ENCODE assay signal across 1 cellular context in genomic region chr9:892123-892522, GRCh38.
TF ChIP-seq lines count a peak whose summit lies in the region.

No MANE protein-coding gene starts in this region.

TF ChIP-seq in H1, 55 proteins besides CTCF, POLR2A, EP300 and RAD21 (continued from another document):
- TF ChIP-seq USF2 (IDR thresholded peaks at IDR 0.05; ENCODE audit: low read length) (no peak), ZNF274 (IDR thresholded peaks at IDR 0.05; ENCODE audit: borderline replicate concordance, extremely low read depth, low read length) (no peak), TEAD4 (IDR thresholded peaks at IDR 0.05; ENCODE audit: low read depth, low read length) (no peak), BCL11A (IDR thresholded peaks at IDR 0.05; ENCODE audit: low read depth in 2 of 2, low read length in 2 of 2) (no peak), SIX5 (IDR thresholded peaks at IDR 0.05; ENCODE audit: low read depth, low read length) (no peak), PHF8 (conservative IDR thresholded peaks at IDR 0.05; ENCODE audit: low read depth, low read length) (no peak), ASH2L (IDR thresholded peaks at IDR 0.05; ENCODE audit: low read length) (no peak), CEBPB (IDR thresholded peaks at IDR 0.05; ENCODE audit: low read depth, low read length) (no peak), SP2 (IDR thresholded peaks at IDR 0.05; ENCODE audit: low read length) (no peak), SIN3A (conservative IDR thresholded peaks at IDR 0.05 in 1 of 2, IDR thresholded peaks at IDR 0.05 in 1 of 2; ENCODE audit: low read depth in 1 of 2, low read length in 2 of 2) (no peak), NRF1 (IDR thresholded peaks at IDR 0.05; ENCODE audit: low read depth, low read length) (no peak), GABPA (IDR thresholded peaks at IDR 0.05; ENCODE audit: borderline replicate concordance, insufficient read depth, low read length) (no peak)
